ENCODE assay signal across 2 cellular contexts in genomic region chr21:44455524-44456206, GRCh38.
TF ChIP-seq lines count a peak whose summit lies in the region.

No MANE protein-coding gene starts in this region.

TF ChIP-seq in HEK293, 187 proteins besides CTCF, POLR2A, EP300 and RAD21 (continued from another document and continues in another):
- TF ChIP-seq ZSCAN18 (tag by site-specific recombination; IDR thresholded peaks at IDR 0.05) (no peak), ZBTB48 (tag by site-specific recombination; IDR thresholded peaks at IDR 0.05) (peak; percentile 82), ZNF501 (tag by site-specific recombination; IDR thresholded peaks at IDR 0.05) (no peak), ZIC2 (tag by site-specific recombination; IDR thresholded peaks at IDR 0.05) (peak; percentile 43; the same call in 1 of the 2 replicates), PATZ1 (tag by site-specific recombination; IDR thresholded peaks at IDR 0.05) (0 out of 2 replicates have a peak, but pooled peaks have one; percentile 52), ZNF16 (tag by site-specific recombination; IDR thresholded peaks at IDR 0.05; ENCODE audit: low read depth) (no peak), ZNF549 (tag by site-specific recombination; IDR thresholded peaks at IDR 0.05) (no peak), ZFP69B (tag by site-specific recombination; IDR thresholded peaks at IDR 0.05) (no peak), ZNF561 (tag by site-specific recombination; IDR thresholded peaks at IDR 0.05; ENCODE audit: borderline replicate concordance) (0 out of 2 replicates have a peak, but pooled peaks have one; percentile 52), KLF8 (tag by site-specific recombination; IDR thresholded peaks at IDR 0.05) (0 out of 2 replicates have a peak, but pooled peaks have one; percentile 36), ZNF837 (tag by site-specific recombination; IDR thresholded peaks at IDR 0.05) (no peak), ZFP3 (tag by site-specific recombination; IDR thresholded peaks at IDR 0.05; ENCODE audit: low read depth) (no peak), ZNF394 (tag by site-specific recombination; IDR thresholded peaks at IDR 0.05; ENCODE audit: borderline replicate concordance) (peak; percentile 59), ZNF658 (tag by site-specific recombination; IDR thresholded peaks at IDR 0.05) (no peak)
- TF ChIP-seq, protein P1, sequence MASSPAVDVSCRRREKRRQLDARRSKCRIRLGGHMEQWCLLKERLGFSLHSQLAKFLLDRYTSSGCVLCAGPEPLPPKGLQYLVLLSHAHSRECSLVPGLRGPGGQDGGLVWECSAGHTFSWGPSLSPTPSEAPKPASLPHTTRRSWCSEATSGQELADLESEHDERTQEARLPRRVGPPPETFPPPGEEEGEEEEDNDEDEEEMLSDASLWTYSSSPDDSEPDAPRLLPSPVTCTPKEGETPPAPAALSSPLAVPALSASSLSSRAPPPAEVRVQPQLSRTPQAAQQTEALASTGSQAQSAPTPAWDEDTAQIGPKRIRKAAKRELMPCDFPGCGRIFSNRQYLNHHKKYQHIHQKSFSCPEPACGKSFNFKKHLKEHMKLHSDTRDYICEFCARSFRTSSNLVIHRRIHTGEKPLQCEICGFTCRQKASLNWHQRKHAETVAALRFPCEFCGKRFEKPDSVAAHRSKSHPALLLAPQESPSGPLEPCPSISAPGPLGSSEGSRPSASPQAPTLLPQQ (tag by site-specific recombination; IDR thresholded peaks at IDR 0.05): 0 out of 2 replicates have a peak, but pooled peaks have one; percentile 34
- TF ChIP-seq, protein P2, sequence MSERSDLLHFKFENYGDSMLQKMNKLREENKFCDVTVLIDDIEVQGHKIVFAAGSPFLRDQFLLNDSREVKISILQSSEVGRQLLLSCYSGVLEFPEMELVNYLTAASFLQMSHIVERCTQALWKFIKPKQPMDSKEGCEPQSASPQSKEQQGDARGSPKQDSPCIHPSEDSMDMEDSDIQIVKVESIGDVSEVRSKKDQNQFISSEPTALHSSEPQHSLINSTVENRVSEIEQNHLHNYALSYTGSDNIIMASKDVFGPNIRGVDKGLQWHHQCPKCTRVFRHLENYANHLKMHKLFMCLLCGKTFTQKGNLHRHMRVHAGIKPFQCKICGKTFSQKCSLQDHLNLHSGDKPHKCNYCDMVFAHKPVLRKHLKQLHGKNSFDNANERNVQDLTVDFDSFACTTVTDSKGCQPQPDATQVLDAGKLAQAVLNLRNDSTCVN (tag by site-specific recombination; optimal IDR thresholded peaks at IDR 0.05): peak; percentile 72

TF ChIP-seq in HepG2, 621 proteins besides CTCF, POLR2A, EP300 and RAD21 (continued from another document and continues in another):
- 0 out of 2 replicates have a peak, but pooled peaks have one; percentile 35 for TF ChIP-seq HES4 (CRISPR knock-in tag; IDR thresholded peaks at IDR 0.05; ENCODE audit: borderline replicate concordance)
- no peak for TF ChIP-seq RELA (CRISPR knock-in tag; IDR thresholded peaks at IDR 0.05)
- TF ChIP-seq HDAC2 (CRISPR knock-in tag; IDR thresholded peaks at IDR 0.05): no peak
- TF ChIP-seq, protein P3, sequence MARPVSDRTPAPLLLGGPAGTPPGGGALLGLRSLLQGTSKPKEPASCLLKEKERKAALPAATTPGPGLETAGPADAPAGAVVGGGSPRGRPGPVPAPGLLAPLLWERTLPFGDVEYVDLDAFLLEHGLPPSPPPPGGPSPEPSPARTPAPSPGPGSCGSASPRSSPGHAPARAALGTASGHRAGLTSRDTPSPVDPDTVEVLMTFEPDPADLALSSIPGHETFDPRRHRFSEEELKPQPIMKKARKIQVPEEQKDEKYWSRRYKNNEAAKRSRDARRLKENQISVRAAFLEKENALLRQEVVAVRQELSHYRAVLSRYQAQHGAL (CRISPR knock-in tag; IDR thresholded peaks at IDR 0.05; ENCODE audit: not compliant biosample characterization): no peak
- TF ChIP-seq, protein P4, sequence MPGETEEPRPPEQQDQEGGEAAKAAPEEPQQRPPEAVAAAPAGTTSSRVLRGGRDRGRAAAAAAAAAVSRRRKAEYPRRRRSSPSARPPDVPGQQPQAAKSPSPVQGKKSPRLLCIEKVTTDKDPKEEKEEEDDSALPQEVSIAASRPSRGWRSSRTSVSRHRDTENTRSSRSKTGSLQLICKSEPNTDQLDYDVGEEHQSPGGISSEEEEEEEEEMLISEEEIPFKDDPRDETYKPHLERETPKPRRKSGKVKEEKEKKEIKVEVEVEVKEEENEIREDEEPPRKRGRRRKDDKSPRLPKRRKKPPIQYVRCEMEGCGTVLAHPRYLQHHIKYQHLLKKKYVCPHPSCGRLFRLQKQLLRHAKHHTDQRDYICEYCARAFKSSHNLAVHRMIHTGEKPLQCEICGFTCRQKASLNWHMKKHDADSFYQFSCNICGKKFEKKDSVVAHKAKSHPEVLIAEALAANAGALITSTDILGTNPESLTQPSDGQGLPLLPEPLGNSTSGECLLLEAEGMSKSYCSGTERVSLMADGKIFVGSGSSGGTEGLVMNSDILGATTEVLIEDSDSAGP (CRISPR knock-in tag; IDR thresholded peaks at IDR 0.05; ENCODE audit: borderline replicate concordance): peak; percentile 43; the same call in 1 of the 2 replicates
- TF ChIP-seq, protein P2 (CRISPR knock-in tag; IDR thresholded peaks at IDR 0.05; ENCODE audit: borderline replicate concordance): no peak
- TF ChIP-seq EEA1 (CRISPR knock-in tag; IDR thresholded peaks at IDR 0.05; ENCODE audit: borderline replicate concordance): no peak
- no peak for TF ChIP-seq KDM4B (CRISPR knock-in tag; IDR thresholded peaks at IDR 0.05)
- TF ChIP-seq MXI1 (IDR thresholded peaks at IDR 0.05; ENCODE audit: borderline replicate concordance, low read depth, low read length): peak; percentile 83; the same call in 1 of the 3 replicates
- 0 out of 2 replicates have a peak, but pooled peaks have one; percentile 28 for TF ChIP-seq HOXD1 (CRISPR knock-in tag; IDR thresholded peaks at IDR 0.05)
- no peak for TF ChIP-seq RAD51 (IDR thresholded peaks at IDR 0.05; ENCODE audit: borderline replicate concordance)
- TF ChIP-seq ZNF546 (CRISPR knock-in tag; conservative IDR thresholded peaks at IDR 0.05): 0 out of 2 replicates have a peak, but pooled peaks have one; percentile 41
- TF ChIP-seq, protein P5, sequence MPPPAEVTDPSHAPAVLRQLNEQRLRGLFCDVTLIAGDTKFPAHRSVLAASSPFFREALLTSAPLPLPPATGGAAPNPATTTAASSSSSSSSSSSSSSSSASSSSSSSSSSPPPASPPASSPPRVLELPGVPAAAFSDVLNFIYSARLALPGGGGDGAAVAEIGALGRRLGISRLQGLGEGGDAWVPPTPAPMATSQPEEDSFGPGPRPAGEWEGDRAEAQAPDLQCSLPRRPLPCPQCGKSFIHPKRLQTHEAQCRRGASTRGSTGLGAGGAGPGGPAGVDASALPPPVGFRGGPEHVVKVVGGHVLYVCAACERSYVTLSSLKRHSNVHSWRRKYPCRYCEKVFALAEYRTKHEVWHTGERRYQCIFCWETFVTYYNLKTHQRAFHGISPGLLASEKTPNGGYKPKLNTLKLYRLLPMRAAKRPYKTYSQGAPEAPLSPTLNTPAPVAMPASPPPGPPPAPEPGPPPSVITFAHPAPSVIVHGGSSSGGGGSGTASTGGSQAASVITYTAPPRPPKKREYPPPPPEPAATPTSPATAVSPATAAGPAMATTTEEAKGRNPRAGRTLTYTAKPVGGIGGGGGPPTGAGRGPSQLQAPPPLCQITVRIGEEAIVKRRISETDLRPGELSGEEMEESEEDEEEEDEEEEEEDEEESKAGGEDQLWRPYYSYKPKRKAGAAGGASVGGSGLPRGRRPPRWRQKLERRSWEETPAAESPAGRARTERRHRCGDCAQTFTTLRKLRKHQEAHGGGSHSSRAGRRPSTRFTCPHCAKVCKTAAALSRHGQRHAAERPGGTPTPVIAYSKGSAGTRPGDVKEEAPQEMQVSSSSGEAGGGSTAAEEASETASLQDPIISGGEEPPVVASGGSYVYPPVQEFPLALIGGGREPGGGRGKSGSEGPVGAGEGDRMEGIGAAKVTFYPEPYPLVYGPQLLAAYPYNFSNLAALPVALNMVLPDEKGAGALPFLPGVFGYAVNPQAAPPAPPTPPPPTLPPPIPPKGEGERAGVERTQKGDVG (CRISPR knock-in tag; IDR thresholded peaks at IDR 0.05; ENCODE audit: borderline replicate concordance): 0 out of 2 replicates have a peak, but pooled peaks have one; percentile 2
- TF ChIP-seq, protein P6, sequence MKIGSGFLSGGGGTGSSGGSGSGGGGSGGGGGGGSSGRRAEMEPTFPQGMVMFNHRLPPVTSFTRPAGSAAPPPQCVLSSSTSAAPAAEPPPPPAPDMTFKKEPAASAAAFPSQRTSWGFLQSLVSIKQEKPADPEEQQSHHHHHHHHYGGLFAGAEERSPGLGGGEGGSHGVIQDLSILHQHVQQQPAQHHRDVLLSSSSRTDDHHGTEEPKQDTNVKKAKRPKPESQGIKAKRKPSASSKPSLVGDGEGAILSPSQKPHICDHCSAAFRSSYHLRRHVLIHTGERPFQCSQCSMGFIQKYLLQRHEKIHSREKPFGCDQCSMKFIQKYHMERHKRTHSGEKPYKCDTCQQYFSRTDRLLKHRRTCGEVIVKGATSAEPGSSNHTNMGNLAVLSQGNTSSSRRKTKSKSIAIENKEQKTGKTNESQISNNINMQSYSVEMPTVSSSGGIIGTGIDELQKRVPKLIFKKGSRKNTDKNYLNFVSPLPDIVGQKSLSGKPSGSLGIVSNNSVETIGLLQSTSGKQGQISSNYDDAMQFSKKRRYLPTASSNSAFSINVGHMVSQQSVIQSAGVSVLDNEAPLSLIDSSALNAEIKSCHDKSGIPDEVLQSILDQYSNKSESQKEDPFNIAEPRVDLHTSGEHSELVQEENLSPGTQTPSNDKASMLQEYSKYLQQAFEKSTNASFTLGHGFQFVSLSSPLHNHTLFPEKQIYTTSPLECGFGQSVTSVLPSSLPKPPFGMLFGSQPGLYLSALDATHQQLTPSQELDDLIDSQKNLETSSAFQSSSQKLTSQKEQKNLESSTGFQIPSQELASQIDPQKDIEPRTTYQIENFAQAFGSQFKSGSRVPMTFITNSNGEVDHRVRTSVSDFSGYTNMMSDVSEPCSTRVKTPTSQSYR (CRISPR knock-in tag; IDR thresholded peaks at IDR 0.05; ENCODE audit: borderline replicate concordance): no peak
- TF ChIP-seq SIX1 (CRISPR knock-in tag; IDR thresholded peaks at IDR 0.05; ENCODE audit: borderline replicate concordance): no peak
- TF ChIP-seq ZNF205 (CRISPR knock-in tag; IDR thresholded peaks at IDR 0.05): no peak
- no peak for TF ChIP-seq RBAK (CRISPR knock-in tag; IDR thresholded peaks at IDR 0.05)
- TF ChIP-seq FIP1L1 (IDR thresholded peaks at IDR 0.05; ENCODE audit: borderline replicate concordance, insufficient read depth, low read depth, low read length): no peak
- no peak for TF ChIP-seq ZNF558 (CRISPR knock-in tag; IDR thresholded peaks at IDR 0.05; ENCODE audit: borderline replicate concordance)
- no peak for TF ChIP-seq HOXA7 (CRISPR knock-in tag; IDR thresholded peaks at IDR 0.05)
- peak; percentile 31 for TF ChIP-seq YY1 (IDR thresholded peaks at IDR 0.05; ENCODE audit: insufficient read depth, insufficient replicate concordance, low read depth, low read length)
- TF ChIP-seq, protein P7, sequence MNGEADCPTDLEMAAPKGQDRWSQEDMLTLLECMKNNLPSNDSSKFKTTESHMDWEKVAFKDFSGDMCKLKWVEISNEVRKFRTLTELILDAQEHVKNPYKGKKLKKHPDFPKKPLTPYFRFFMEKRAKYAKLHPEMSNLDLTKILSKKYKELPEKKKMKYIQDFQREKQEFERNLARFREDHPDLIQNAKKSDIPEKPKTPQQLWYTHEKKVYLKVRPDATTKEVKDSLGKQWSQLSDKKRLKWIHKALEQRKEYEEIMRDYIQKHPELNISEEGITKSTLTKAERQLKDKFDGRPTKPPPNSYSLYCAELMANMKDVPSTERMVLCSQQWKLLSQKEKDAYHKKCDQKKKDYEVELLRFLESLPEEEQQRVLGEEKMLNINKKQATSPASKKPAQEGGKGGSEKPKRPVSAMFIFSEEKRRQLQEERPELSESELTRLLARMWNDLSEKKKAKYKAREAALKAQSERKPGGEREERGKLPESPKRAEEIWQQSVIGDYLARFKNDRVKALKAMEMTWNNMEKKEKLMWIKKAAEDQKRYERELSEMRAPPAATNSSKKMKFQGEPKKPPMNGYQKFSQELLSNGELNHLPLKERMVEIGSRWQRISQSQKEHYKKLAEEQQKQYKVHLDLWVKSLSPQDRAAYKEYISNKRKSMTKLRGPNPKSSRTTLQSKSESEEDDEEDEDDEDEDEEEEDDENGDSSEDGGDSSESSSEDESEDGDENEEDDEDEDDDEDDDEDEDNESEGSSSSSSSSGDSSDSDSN (CRISPR knock-in tag; IDR thresholded peaks at IDR 0.05): peak; percentile 36; the same call in 1 of the 2 replicates
- 0 out of 2 replicates have a peak, but pooled peaks have one; percentile 26 for TF ChIP-seq IKZF5 (CRISPR knock-in tag; IDR thresholded peaks at IDR 0.05)
- no peak for TF ChIP-seq ZC3H4 (CRISPR knock-in tag; IDR thresholded peaks at IDR 0.05; ENCODE audit: borderline replicate concordance)
- peak; percentile 43; the same call in 1 of the 2 replicates for TF ChIP-seq ZMAT3 (CRISPR knock-in tag; conservative IDR thresholded peaks at IDR 0.05)
- TF ChIP-seq ZNF879 (CRISPR knock-in tag; IDR thresholded peaks at IDR 0.05): peak; percentile 70; the same call in 1 of the 2 replicates
- TF ChIP-seq ZNF749 (CRISPR knock-in tag; IDR thresholded peaks at IDR 0.05; ENCODE audit: borderline replicate concordance): no peak
- no peak for TF ChIP-seq ZSCAN12 (CRISPR knock-in tag; IDR thresholded peaks at IDR 0.05)
- 0 out of 2 replicates have a peak, but pooled peaks have one; percentile 15 for TF ChIP-seq PATZ1 (CRISPR knock-in tag; IDR thresholded peaks at IDR 0.05)
- no peak for TF ChIP-seq RFX3 (CRISPR knock-in tag; IDR thresholded peaks at IDR 0.05)
- peak; percentile 57; the same call in 1 of the 2 replicates for TF ChIP-seq ZFX (CRISPR knock-in tag; IDR thresholded peaks at IDR 0.05; ENCODE audit: low read depth)
